In the genomic region with DNA sequence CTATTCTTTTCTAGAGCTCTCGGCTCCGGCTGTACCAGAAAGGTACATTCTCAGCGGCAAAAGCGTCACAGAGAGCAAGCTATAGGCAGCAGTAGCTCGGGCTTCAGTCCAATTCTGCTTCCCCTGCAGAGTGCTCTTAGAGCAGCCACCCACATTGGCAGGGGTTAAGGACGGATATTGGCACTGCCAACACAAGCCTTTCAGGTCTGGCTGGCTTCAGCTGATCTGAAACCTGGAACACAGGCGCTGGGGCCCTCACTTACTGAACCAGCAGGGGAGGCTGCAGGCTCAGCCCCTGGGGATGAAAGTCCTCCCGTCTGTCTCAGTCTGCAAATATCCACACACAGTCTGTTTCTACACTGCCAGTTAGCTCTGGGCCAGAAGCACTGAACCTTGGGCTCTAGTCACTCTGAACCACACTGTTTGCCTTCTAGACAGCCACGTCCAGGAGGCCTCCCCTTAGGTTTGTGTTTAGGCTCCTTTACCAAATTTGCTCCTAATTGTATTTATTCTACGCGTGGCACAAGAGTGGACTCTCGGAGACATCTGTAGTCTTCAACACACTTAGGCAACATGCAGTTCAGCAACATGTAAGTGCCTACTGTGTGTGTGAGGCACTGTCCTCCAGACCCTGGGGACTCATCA, we compare ENCODE assay signal across 7 cellular contexts. TPM values are rescaled to one million over a fixed set of nuclear protein-coding genes. Genes with fewer than 3 reads are reported as not detected.
A peak's percentile ranks its signal among the peaks of the same experiment; 100 is the strongest.
DNase-seq lines count a peak whose midpoint lies in the region; ATAC-seq and TF ChIP-seq lines count a peak whose summit lies in the region.

No MANE protein-coding gene starts in this region.

- H3K27ac ChIP-seq in right cardiac atrium (ENCODE audit: low read length) (peak overlapping the region; percentile 3), substantia nigra (ENCODE audit: low read depth, low read length, poor library complexity, severe bottlenecking) (no peak overlapping the region)

- ATAC-seq in activated B cell treated with CpG ODN at 0.5 μM for 24 hours (ENCODE audit: low read depth) = peak; percentile 53
- peak; percentile 82 to 89 for ATAC-seq in right cardiac atrium
- ATAC-seq in GM18517 (IDR thresholded peaks at IDR 0.05; ENCODE audit: unreplicated experiment) = no peak

- H3K36me3 Mint-ChIP-seq in activated B cell treated with CpG ODN at 0.5 μM for 24 hours (ENCODE audit: low read depth) = peaks cover 6% of the 10 kb centered on the region

- H3K27ac Mint-ChIP-seq in activated B cell treated with CpG ODN at 0.5 μM for 24 hours = no peak overlapping the region

- POLR2A ChIA-PET in activated B cell treated with CpG ODN at 0.5 μM for 24 hours (lab: Charles Lee) = interaction anchor here (0.5 to 16.3 kb wide), 3 partner anchors 29 to 408 kb away, joined by 3 to 449 read pairs (median 3); partner anchors contain the start of gene HIC1

- no peaks in the 10 kb centered on the region for H3K27me3 ChIP-seq in right cardiac atrium (ENCODE audit: control insufficient read depth, insufficient read depth)

- no peaks in the 10 kb centered on the region for H3K9me3 ChIP-seq in right cardiac atrium (ENCODE audit: control insufficient read depth, low read length)

- no peaks in the 10 kb centered on the region for H3K9me3 Mint-ChIP-seq in activated B cell treated with CpG ODN at 0.5 μM for 24 hours

- 56% methylated on average over 12 of the region's 12 CpGs for WGBS in right cardiac atrium

- peak; percentile 57 for TF ChIP-seq CTCF in HFF-Myc (IDR thresholded peaks at IDR 0.05; ENCODE audit: low read depth, low read length, missing control alignments)
- TF ChIP-seq CTCF in activated B cell treated with CpG ODN at 0.5 μM for 24 hours (IDR thresholded peaks at IDR 0.05) = no peak

- CTCF ChIA-PET in activated B cell treated with CpG ODN at 0.5 μM for 24 hours (lab: Charles Lee) = interaction anchor here (0.8 to 1.9 kb wide), 5 partner anchors 39 to 150 kb away, joined by 3 to 9 read pairs (median 4); partner anchors contain the start of gene HIC1

- H3K4me1 Mint-ChIP-seq in activated B cell treated with CpG ODN at 0.5 μM for 24 hours = peaks cover 18% of the 10 kb centered on the region

- no peak overlapping the region for H3K4me3 Mint-ChIP-seq in activated B cell treated with CpG ODN at 0.5 μM for 24 hours

- DNase-seq in HFF-Myc (ENCODE audit: extremely low read depth, low read depth) (no peak), activated B cell treated with CpG ODN at 0.5 μM for 24 hours (no peak), right cardiac atrium (peak; percentile 64 to 87 (median 87)), substantia nigra (lab: John Stamatoyannopoulos, UW) (peak in 27 of 49 donors; percentile 8 to 84 (median 37)), HPDE6-E6E7 (ENCODE audit: extremely low spot score) (no peak)
- DNase-seq in activated CD4-positive, CD25-positive, alpha-beta regulatory T cell treated with anti-CD3 and anti-CD28 coated beads, Interleukin-2, amount 50 U/mL, for 72 hours = no peak

- H3K4me1 ChIP-seq in right cardiac atrium (ENCODE audit: control insufficient read depth, insufficient read depth, low read length) = peaks cover 7% of the 10 kb centered on the region

- no peak overlapping the region for H3K4me3 ChIP-seq in HFF-Myc (replicated peaks; ENCODE audit: low read depth, low read length)
- H3K4me3 ChIP-seq in right cardiac atrium (ENCODE audit: low read length) = no peak overlapping the region

- intact Hi-C loops in activated B cell treated with CpG ODN at 0.5 μM for 24 hours (cut with micrococcal nuclease) (no loop called here), right cardiac atrium (cut with DNase I) (loop anchor here in 2 of 4 donors (5.0 to 10.0 kb wide), 3 partner anchors 80 to 147 kb away; no protein-coding TSS in a partner anchor)

- no peaks in the 10 kb centered on the region for H3K27me3 Mint-ChIP-seq in activated B cell treated with CpG ODN at 0.5 μM for 24 hours

RNA-seq across cellular contexts. Expression of gene HIC1, which starts 40.1 kb away (rescaled TPM):
- total RNA-seq in activated B cell treated with CpG ODN at 0.5 μM for 24 hours = 8.3 and 9.3 TPM in 2 replicates
- total RNA-seq in right cardiac atrium = 10 to 100 TPM; 16.9 to 33.0 (median 24.7) TPM
- polyA plus RNA-seq in right cardiac atrium = 10.3 TPM

RNA-seq across cellular contexts. Expression of gene OVCA2, which starts 53.2 kb away (rescaled TPM):
- total RNA-seq in activated B cell treated with CpG ODN at 0.5 μM for 24 hours = 29.4 and 31.2 TPM in 2 replicates
- 10 to 100 TPM; 15.3 to 29.4 (median 20.5) TPM for total RNA-seq in right cardiac atrium
- 35.6 TPM for polyA plus RNA-seq in right cardiac atrium

Comparison
In these comparisons a context has a peak if more than half of its experiments do, and no peak if none do; other contexts are left out.
1. DNase-seq: peak in right cardiac atrium (3 of 3) and substantia nigra (27 of 49); none in HFF-Myc (single experiment), activated B cell treated with CpG ODN at 0.5 μM for 24 hours (single experiment), activated CD4-positive, CD25-positive, alpha-beta regulatory T cell treated with anti-CD3 and anti-CD28 coated beads, Interleukin-2, amount 50 U/mL, for 72 hours (single experiment) and HPDE6-E6E7 (single experiment).